ENCODE assay signal across 8 cellular contexts in the genomic region with DNA sequence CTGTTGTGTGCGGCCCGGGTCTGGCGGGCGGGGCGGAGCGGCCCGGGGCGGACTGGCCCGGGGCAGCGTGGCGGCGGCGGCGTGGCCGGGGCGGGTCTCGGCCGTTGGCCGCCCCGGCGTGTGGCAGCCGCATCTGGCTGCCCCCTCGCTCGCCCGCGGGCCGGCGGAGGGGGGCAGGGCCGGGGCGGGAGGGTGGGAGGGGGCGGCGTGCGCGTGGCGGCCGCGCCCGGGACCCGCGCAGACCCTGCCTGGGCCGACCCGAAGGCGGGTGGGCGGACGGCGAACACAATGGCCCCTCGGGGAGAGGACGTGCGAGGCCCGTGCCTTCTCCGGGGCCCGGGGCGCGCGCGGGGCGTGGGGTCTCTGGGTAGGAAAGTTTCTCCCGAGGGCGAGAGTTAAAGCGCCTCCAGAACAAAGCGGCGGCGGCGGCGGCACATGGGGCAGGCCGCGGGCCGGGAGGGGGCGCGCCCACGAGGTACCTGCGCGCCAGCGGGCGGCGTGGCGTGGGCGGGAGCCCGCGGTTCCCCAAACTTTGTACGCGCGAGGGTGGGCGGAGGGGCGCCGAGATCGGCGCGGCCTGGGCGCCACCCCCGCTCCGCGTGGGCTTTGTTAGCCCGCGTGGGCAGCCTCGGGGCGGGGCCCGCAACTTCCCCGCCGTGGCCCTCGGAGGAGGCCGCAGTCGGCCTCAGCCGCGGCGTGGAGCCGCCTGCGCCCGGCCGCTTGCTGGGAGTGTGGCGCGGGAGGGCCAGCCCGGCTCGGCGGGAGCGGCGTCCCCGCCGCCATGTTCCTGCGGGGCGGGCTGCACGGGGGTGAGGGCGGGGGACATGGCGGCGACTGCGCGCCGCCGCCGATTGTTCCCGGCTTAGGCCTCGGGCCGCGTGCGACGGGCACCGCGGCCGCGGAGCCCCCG. TPM values are rescaled to one million over a fixed set of nuclear protein-coding genes. Genes with fewer than 3 reads are reported as not detected.
DNase-seq lines count a peak whose midpoint lies in the region; ATAC-seq lines count a peak whose summit lies in the region.

No MANE protein-coding gene starts in this region.

- intact Hi-C loops in Right ventricle myocardium superior (cut with DNase I) (no loop called here), posterior cingulate gyrus (cut with DNase I) (loop anchor here (5.0 kb wide), 1 partner anchor 36 kb away; no protein-coding TSS in a partner anchor)

- DNase-seq in NCI-H2227 (lab: John Stamatoyannopoulos, UW; ENCODE audit: unreplicated experiment) (peak; percentile 48), NCI-H2227 treated with DMSO at 0.1 percent for 48 hours (lab: John Stamatoyannopoulos, UW) (no peak), RPMI7951 (ENCODE audit: low read depth) (peak; percentile 35), Right ventricle myocardium superior (peak; percentile 64), posterior cingulate gyrus (peak in 9 of 10 donors; percentile 12 to 85 (median 50)), ureter (ENCODE audit: low spot score) (peak; percentile 53)
- DNase-seq in activated naive CD4-positive, alpha-beta T cell treated with anti-CD3 and anti-CD28 coated beads, Interleukin-2, amount 50 U/mL, for 16 hours: peak; percentile 84

- ATAC-seq in HG02885 (IDR thresholded peaks at IDR 0.05; ENCODE audit: poor library complexity, unreplicated experiment) (peak; percentile 37), Right ventricle myocardium superior (ENCODE audit: poor library complexity) (peak; percentile 66)

RNA-seq across cellular contexts. Expression of a gene that starts 0.8 kb away (rescaled TPM):
- total RNA-seq in RPMI7951 (2014; rRNA removed; shearing (Covaris generic)): 2.3 and 3.9 TPM in 2 replicates
- total RNA-seq in Right ventricle myocardium superior (1.0 TPM), ureter (4.2 TPM)

RNA-seq across cellular contexts. Expression of a gene that starts 50.2 kb away (rescaled TPM):
- total RNA-seq in RPMI7951 (2014; rRNA removed; shearing (Covaris generic)): not detected in 2 replicates
- 1.4 TPM for total RNA-seq in Right ventricle myocardium superior
- 0.39 TPM for total RNA-seq in ureter
